ENCODE assay signal across 7 cellular contexts in genomic region chr11:189843-190311, GRCh38. TPM values are rescaled to one million over a fixed set of nuclear protein-coding genes. Genes with fewer than 3 reads are reported as not detected.
DNase-seq lines count a peak whose midpoint lies in the region; ATAC-seq, FAIRE-seq and TF ChIP-seq lines count a peak whose summit lies in the region.
"Not testable (repeated sequence)": the region's sequence is repeated elsewhere in the genome, so short reads cannot be mapped to it uniquely, and the experiment has no call there.

No MANE protein-coding gene starts in this region.

- RAD21 ChIA-PET in HCT116 (lab: Charles Lee; ENCODE audit: low non-redundant PET in 1 of 2, low total read pairs in 2 of 2, uncharacterized antibody in 2 of 2, unreplicated experiment in 2 of 2) = not testable (repeated sequence)

- POLR2A ChIA-PET in HCT116 (lab: Charles Lee) = not testable (repeated sequence)

- CTCF ChIA-PET in HCT116 (lab: Charles Lee) = not testable (repeated sequence)

- not testable (repeated sequence) for BruUV-seq in HCT116 (replicated peaks; lab: Mats Ljungman, UMichigan)

- intact Hi-C loops in HCT116 (cut with micrococcal nuclease); Right ventricle myocardium superior (cut with DNase I); pancreas (cut with DNase I): not testable (repeated sequence)

- H3K9me3 ChIP-seq in HCT116 (ENCODE audit: control insufficient read depth in 1 of 2, insufficient read depth in 1 of 2, low read depth in 1 of 2, low read length in 2 of 2); pancreas: not testable (repeated sequence)

- peak; percentile 9 to 28 (median 17); a peak in 3 of 6 replicates for TF ChIP-seq CTCF in HCT116 (IDR thresholded peaks at IDR 0.05 in 2 of 3, conservative IDR thresholded peaks at IDR 0.05 in 1 of 3; ENCODE audit: borderline replicate concordance in 1 of 3, insufficient read depth in 1 of 3, low read depth in 2 of 3, low read length in 2 of 3)
- not testable (repeated sequence) for TF ChIP-seq CTCF in pancreas (IDR thresholded peaks at IDR 0.05)

- H3K9ac ChIP-seq in HCT116 (ENCODE audit: low read length) = not testable (repeated sequence)

- 59 to 62% methylated on average over 10 of the region's 25 CpGs for WGBS in pancreas, 2 donors

- not testable (repeated sequence) for TF ChIP-seq RAD21 in HCT116 (IDR thresholded peaks at IDR 0.05; ENCODE audit: low read depth)

- H3K9me2 ChIP-seq in HCT116 (ENCODE audit: insufficient read depth) = not testable (repeated sequence)

- TF ChIP-seq POLR2A in HCT116 (IDR thresholded peaks at IDR 0.05; ENCODE audit: borderline replicate concordance, extremely low read depth, insufficient read depth, insufficient read length) = not testable (repeated sequence)

- not testable (repeated sequence) for H3K79me2 ChIP-seq in HCT116 (ENCODE audit: insufficient read depth, low read length)

- not testable (repeated sequence) for H3K4me3 ChIP-seq in HCT116 (replicated peaks in 1 of 2; ENCODE audit: low read depth in 1 of 2, low read length in 2 of 2); pancreas

- H3K27me3 ChIP-seq in HCT116 (ENCODE audit: insufficient read depth, low read length); pancreas: not testable (repeated sequence)

- not testable (repeated sequence) for H3K4me1 ChIP-seq in HCT116 (ENCODE audit: control insufficient read depth in 1 of 2, insufficient read depth in 2 of 2, low read length in 2 of 2); pancreas

- not testable (repeated sequence) for FAIRE-seq in pancreas (lab: Jason Lieb, UNC)

- H4K20me1 ChIP-seq in HCT116 (ENCODE audit: insufficient read depth) = not testable (repeated sequence)

- ATAC-seq in GM18907 (IDR thresholded peaks at IDR 0.05; ENCODE audit: unreplicated experiment) (peak; percentile 82), HCT116 (peak; percentile 78), HG03342 (IDR thresholded peaks at IDR 0.05; ENCODE audit: unreplicated experiment) (peak; percentile 66), Right ventricle myocardium superior (ENCODE audit: poor library complexity) (peak; percentile 64), pancreas (peak; percentile 35 to 54 (median 48))

- H2AFZ ChIP-seq in HCT116 (ENCODE audit: low read depth, low read length, poor library complexity, severe bottlenecking) = not testable (repeated sequence)

- not testable (repeated sequence) for H3K27ac ChIP-seq in HCT116 (ENCODE audit: low read depth, low read length); pancreas

- DNase-seq in HCT116 (ENCODE audit: low read depth, low spot score) = not testable (repeated sequence)
- DNase-seq in T-helper 2 cell = peak in 3 of 5 experiments; percentile 33 to 58 (median 46)
- peak; percentile 9 for DNase-seq in activated gamma-delta T cell treated with Interleukin-2 at 50 U/mL for 16 hours
- DNase-seq in Right ventricle myocardium superior = peak; percentile 46
- peak in 5 of 6 donors; percentile 25 to 77 (median 43) for DNase-seq in pancreas

- H3K36me3 ChIP-seq in HCT116 (ENCODE audit: control insufficient read depth in 1 of 2, insufficient read depth in 2 of 2, low read length in 2 of 2); pancreas: not testable (repeated sequence)

- not testable (repeated sequence) for H3K4me2 ChIP-seq in HCT116 (ENCODE audit: low read length)

RNA-seq across cellular contexts. Expression of gene SCGB1C1, which starts 3.0 kb away (rescaled TPM):
- total RNA-seq in HCT116 (2021; ENCODE audit: unreplicated experiment) (not detected), Right ventricle myocardium superior (not detected), pancreas (under 1 TPM in 3 of 6 donors, not detected in 3; 0.41 to 0.70 (median 0.63) TPM)
- polyA plus RNA-seq in HCT116 (2012) = not detected in 2 replicates
- 1 to 10 TPM in 1 of 2 donors, not detected in 1; 1.1 TPM for polyA plus RNA-seq in pancreas

RNA-seq across cellular contexts. Expression of gene BET1L, which starts 17.3 kb away (rescaled TPM):
- total RNA-seq in HCT116 (2021; ENCODE audit: unreplicated experiment) (49.1 TPM), Right ventricle myocardium superior (20.0 TPM), pancreas (10 to 100 TPM; 29.8 to 53.4 (median 48.8) TPM)
- 46.9 and 53.9 TPM in 2 replicates for polyA plus RNA-seq in HCT116 (2012)
- polyA plus RNA-seq in pancreas = 10 to 100 TPM; 27.7 to 30.7 TPM

RNA-seq across cellular contexts. Expression of gene RIC8A, which starts 17.6 kb away (rescaled TPM):
- total RNA-seq in HCT116 (2021; ENCODE audit: unreplicated experiment) (75.2 TPM), Right ventricle myocardium superior (51.9 TPM), pancreas (10 to 100 TPM; 29.7 to 49.3 (median 40.9) TPM)
- polyA plus RNA-seq in HCT116 (2012) = 46.9 and 51.6 TPM in 2 replicates
- 10 to 100 TPM; 39.6 to 47.1 TPM for polyA plus RNA-seq in pancreas

RNA-seq across cellular contexts. Expression of gene SIRT3, which starts 46.3 kb away (rescaled TPM):
- total RNA-seq in HCT116 (2021; ENCODE audit: unreplicated experiment) (17.9 TPM), Right ventricle myocardium superior (42.6 TPM), pancreas (10 to 100 TPM in 4 of 6 donors, 1 to 10 TPM in 2; 7.7 to 13.2 (median 10.9) TPM)
- polyA plus RNA-seq in HCT116 (2012) = 16.4 and 19.3 TPM in 2 replicates
- 10 to 100 TPM; 21.4 to 25.1 TPM for polyA plus RNA-seq in pancreas

RNA-seq across cellular contexts. Expression of gene PSMD13, which starts 46.9 kb away (rescaled TPM):
- total RNA-seq in HCT116 (2021; ENCODE audit: unreplicated experiment) (179 TPM), Right ventricle myocardium superior (93.4 TPM), pancreas (10 to 100 TPM; 35.5 to 48.3 (median 41.9) TPM)
- 146 and 190 TPM in 2 replicates for polyA plus RNA-seq in HCT116 (2012)
- 100 to 1,000 TPM in 1 of 2 donors, 10 to 100 TPM in 1; 97.5 to 118 TPM for polyA plus RNA-seq in pancreas
